In the genomic region with DNA sequence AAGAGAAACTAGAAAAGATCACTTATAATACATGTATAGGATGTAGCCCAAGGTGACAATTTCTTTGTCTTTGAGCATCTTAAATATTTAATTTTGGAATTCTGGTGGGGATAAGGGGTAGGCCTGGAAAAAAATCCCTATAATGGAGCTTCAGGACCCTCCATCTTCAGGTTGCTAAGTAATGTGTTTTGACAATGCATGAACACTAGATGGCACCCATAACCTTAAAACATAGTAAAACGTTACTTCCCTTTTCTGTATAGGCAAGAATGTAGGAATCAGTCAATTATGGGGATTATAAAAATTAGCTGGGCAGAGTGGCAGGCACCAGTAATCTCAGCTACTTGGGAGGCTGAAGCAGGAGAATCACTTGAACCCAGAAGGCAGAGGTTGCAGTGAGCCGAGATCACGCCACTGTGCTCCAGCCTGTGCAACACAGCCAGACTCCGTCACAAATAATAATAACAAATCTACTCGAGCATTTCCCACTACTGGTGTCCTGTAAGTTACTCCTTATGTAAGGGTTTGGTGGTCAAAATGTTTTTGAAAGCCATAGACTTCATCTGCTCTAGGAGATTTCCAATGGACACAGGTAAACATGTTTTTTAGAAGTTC, we compare ENCODE assay signal across 8 cellular contexts.
DNase-seq lines count a peak whose midpoint lies in the region; ATAC-seq, FAIRE-seq and TF ChIP-seq lines count a peak whose summit lies in the region.

No MANE protein-coding gene starts in this region.

- in situ Hi-C loops in GM12878 (cut with MboI): no loop called here

- intact Hi-C loops in GM12878 (cut with micrococcal nuclease; ENCODE audit: unreplicated experiment) (loop anchor here (1.0 kb wide), 1 partner anchor 736 kb away; no protein-coding TSS in a partner anchor), right lobe of liver (cut with DNase I) (no loop called here)

- no peaks in the 10 kb centered on the region for H3K79me2 ChIP-seq in GM12878 (ENCODE audit: control insufficient read depth, insufficient read depth, low read length)

- H3K9me3 ChIP-seq in GM12878 (replicated peaks; ENCODE audit: control insufficient read depth, insufficient read depth, low read length): no peaks in the 10 kb centered on the region
- no peaks in the 10 kb centered on the region for H3K9me3 ChIP-seq in right lobe of liver

- SMC1A ChIA-PET in GM12878 (lab: Charles Lee; ENCODE audit: uncharacterized antibody, unreplicated experiment): interaction anchor here (0.8 to 1.2 kb wide), 4 partner anchors 8 to 696 kb away, joined by 3 read pairs; no protein-coding TSS in a partner anchor

- no TSS peak for BruUV-seq in GM12878 (replicated peaks; lab: Mats Ljungman, UMichigan)

- WGBS in GM12878 (ENCODE audit: insufficient coverage, insufficient replicate concordance, low lambda C conversion rate, missing lambda C conversion rate): 60% methylated on average over 5 of the region's 5 CpGs
- 39% methylated on average over 5 of the region's 5 CpGs for WGBS in right lobe of liver (ENCODE audit: insufficient coverage, low coverage, low lambda C conversion rate, missing lambda C conversion rate)

- no peaks in the 10 kb centered on the region for H3K4me1 ChIP-seq in GM12878 (ENCODE audit: control insufficient read depth, insufficient read depth, low read length)
- peaks cover 0 to 11% (median 6%) of the 10 kb centered on the region in 4 donors for H3K4me1 ChIP-seq in right lobe of liver

- H3K4me2 ChIP-seq in GM12878 (ENCODE audit: control insufficient read depth, insufficient read depth): no peak overlapping the region

- FAIRE-seq in GM18507 (lab: Jason Lieb, UNC) (peak; percentile 79), GM12878 (lab: Jason Lieb, UNC) (peak; percentile 92)

- POLR2A ChIA-PET in AG04449 (lab: Yijun Ruan, JAX) (interaction anchor here (1.0 kb wide), 1 partner anchor 542 kb away, joined by 4 read pairs; a partner anchor contains a TSS), GM12878 (lab: Charles Lee) (no interaction called here)

- H3K4me3 ChIP-seq in AG04449 (ENCODE audit: low read depth, low read length) (peak overlapping the region; percentile 10), GM12878 (no peak overlapping the region), right lobe of liver (peak overlapping the region in 1 of 3 donors; percentile 17)

- RAD21 ChIA-PET in GM12878 (lab: Charles Lee; ENCODE audit: unreplicated experiment): interaction anchor here (0.7 to 1.4 kb wide), 5 partner anchors 8 to 557 kb away, joined by 3 to 9 read pairs (median 4); no protein-coding TSS in a partner anchor

- H3K9ac ChIP-seq in GM12878 (ENCODE audit: control insufficient read depth, insufficient read depth, low read length): no peak overlapping the region

- H4K20me1 ChIP-seq in GM12878 (ENCODE audit: control insufficient read depth, insufficient read depth): no peaks in the 10 kb centered on the region

- H3K36me3 ChIP-seq in GM12878 (ENCODE audit: control insufficient read depth in 2 of 2, insufficient read depth in 2 of 2, low read length in 1 of 2): no peaks in the 10 kb centered on the region
- no peaks in the 10 kb centered on the region for H3K36me3 ChIP-seq in right lobe of liver

- TF ChIP-seq EP300 in GM12878 (IDR thresholded peaks at IDR 0.05; ENCODE audit: borderline replicate concordance in 1 of 2, control insufficient read depth in 1 of 2, low read depth in 2 of 2, low read length in 2 of 2): no peak

- no peak overlapping the region for H2AFZ ChIP-seq in GM12878 (ENCODE audit: control insufficient read depth, low read depth, low read length)

- H3K27ac ChIP-seq in GM12878 (ENCODE audit: control insufficient read depth, insufficient read depth): no peak overlapping the region
- no peak overlapping the region for H3K27ac ChIP-seq in right lobe of liver

- ATAC-seq in HG02938 (IDR thresholded peaks at IDR 0.05; ENCODE audit: unreplicated experiment): peak; percentile 81
- ATAC-seq in GM12878: peak; percentile 89
- ATAC-seq in right lobe of liver: peak; percentile 82 to 90 (median 86)

- CTCF ChIA-PET in AG04449 (lab: Yijun Ruan, JAX) (interaction anchor here (0.9 to 5.4 kb wide), 21 partner anchors 9 to 1111 kb away, joined by 3 to 55 read pairs (median 4); no protein-coding TSS in a partner anchor), GM12878 (lab: Yijun Ruan, JAX) (interaction anchor here (0.8 to 2.5 kb wide), 17 partner anchors 8 to 1076 kb away, joined by 3 to 15 read pairs (median 6); no protein-coding TSS in a partner anchor)

- TF ChIP-seq CTCF in AG04449 (IDR thresholded peaks at IDR 0.05; ENCODE audit: insufficient read depth, low read length, missing control alignments) (peak; percentile 46), GM12878 (IDR thresholded peaks at IDR 0.05 in 2 of 3, conservative IDR thresholded peaks at IDR 0.05 in 1 of 3; ENCODE audit: control insufficient read depth in 2 of 3, extremely low read depth in 1 of 3, insufficient read depth in 1 of 3, low read depth in 3 of 3, low read length in 3 of 3) (peak; percentile 47 to 64 (median 55); a peak in 5 of 6 replicates), right lobe of liver (IDR thresholded peaks at IDR 0.05) (peak; percentile 50 to 64 (median 60))

- TF ChIP-seq RAD21 in GM12878 (IDR thresholded peaks at IDR 0.05; ENCODE audit: insufficient read depth, low read depth, low read length): peak; percentile 64

- TF ChIP-seq POLR2A in GM12878 (IDR thresholded peaks at IDR 0.05; ENCODE audit: low read depth, low read length): no peak
- no peak for TF ChIP-seq POLR2A in right lobe of liver (IDR thresholded peaks at IDR 0.05)

- DNase-seq in AG04449 (ENCODE audit: low read depth, low spot score) (no peak), GM18507 (ENCODE audit: extremely low spot score, insufficient read length, low read depth) (no peak), NCI-H2227 treated with DMSO at 0.1 percent for 48 hours (lab: John Stamatoyannopoulos, UW) (peak; percentile 38), GM12878 (ENCODE audit: low read depth, low spot score) (no peak), right lobe of liver (no peak), HuH-7.5 (ENCODE audit: low spot score) (no peak), activated gamma-delta T cell (lab: John Stamatoyannopoulos, UW) (no peak)

- H3K27me3 ChIP-seq in GM12878 (replicated peaks in 1 of 2; ENCODE audit: control insufficient read depth in 2 of 2, insufficient read depth in 2 of 2, low read length in 1 of 2) (no peaks in the 10 kb centered on the region), right lobe of liver (no peaks in the 10 kb centered on the region)

TF ChIP-seq in GM12878, 131 proteins besides CTCF, POLR2A, EP300 and RAD21:
- no peak for TF ChIP-seq NFYA (IDR thresholded peaks at IDR 0.05; ENCODE audit: borderline replicate concordance, low read depth, low read length)
- TF ChIP-seq SMC3 (IDR thresholded peaks at IDR 0.05; ENCODE audit: borderline replicate concordance, low read length): peak; percentile 41; the same call in 1 of the 2 replicates
